ENCODE assay signal across 7 cellular contexts in the genomic region with DNA sequence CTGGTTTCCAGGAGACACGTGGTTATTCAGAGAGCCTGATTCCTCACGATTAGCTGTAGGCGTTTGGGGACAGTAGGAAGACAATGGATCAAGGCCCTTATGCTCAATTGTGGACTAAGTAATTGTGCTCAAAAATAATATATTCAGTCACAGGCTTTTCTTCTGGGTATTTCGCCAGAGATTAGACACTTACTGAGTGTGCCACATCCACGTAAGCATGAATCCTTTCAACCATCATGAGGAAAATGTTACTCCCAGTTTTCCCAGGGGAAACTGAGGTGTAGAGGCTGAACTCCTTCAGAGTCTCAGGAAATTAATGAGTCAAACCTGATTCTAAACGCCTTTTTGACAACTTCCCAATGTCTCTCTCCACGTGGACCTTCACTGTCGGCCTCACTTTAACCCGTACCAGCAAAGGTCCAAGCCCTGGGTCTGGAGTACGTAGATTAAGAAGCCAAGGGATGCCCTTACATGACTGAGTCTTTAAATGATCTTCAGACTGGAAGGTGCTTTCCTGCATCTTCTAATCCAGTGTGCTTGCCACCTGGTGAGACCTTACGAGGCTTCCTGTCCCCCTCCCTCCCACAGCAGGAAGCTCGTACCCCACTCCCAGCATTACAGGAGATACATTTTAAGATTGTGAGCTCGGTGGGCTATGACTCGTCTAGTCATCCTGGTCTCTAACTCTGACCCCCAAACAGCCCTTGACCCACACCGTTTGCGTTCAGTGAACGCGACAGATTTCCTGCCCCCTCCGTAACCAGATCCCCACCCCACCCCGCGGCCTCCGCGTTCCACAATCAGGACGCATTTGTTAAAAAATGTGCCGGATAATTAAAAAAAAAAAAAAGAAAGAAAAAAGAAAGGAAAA. TPM values are rescaled to one million over a fixed set of nuclear protein-coding genes. Genes with fewer than 3 reads are reported as not detected.
DNase-seq lines count a peak whose midpoint lies in the region; ATAC-seq and TF ChIP-seq lines count a peak whose summit lies in the region.

No MANE protein-coding gene starts in this region.

- H3K36me3 ChIP-seq in RWPE2 (ENCODE audit: low read depth) (peaks cover 43% of the 10 kb centered on the region), left lung (peaks cover 0 to 5% of the 10 kb centered on the region in 2 donors)

- H3K27ac Mint-ChIP-seq in stimulated activated memory B cell treated with anti-CD40 and anti-IgM and Interleukin-4, amounts not matched to agents 10 μg/mL and 1 μg/mL and 100 μg/mL, for 72 hours, result peak overlapping the region; percentile 92

- peak overlapping the region; percentile 99 for H3K27ac ChIP-seq in RWPE2 (ENCODE audit: poor library complexity, severe bottlenecking)
- peak overlapping the region; percentile 98 to 99 for H3K27ac ChIP-seq in left lung

- in situ Hi-C loops in astrocyte of the spinal cord (cut with HindIII; ENCODE audit: low sequenced_read_pairs), result no loop called here

- no peaks in the 10 kb centered on the region for H3K27me3 Mint-ChIP-seq in stimulated activated memory B cell treated with anti-CD40 and anti-IgM and Interleukin-4, amounts not matched to agents 10 μg/mL and 1 μg/mL and 100 μg/mL, for 72 hours

- H3K36me3 Mint-ChIP-seq in stimulated activated memory B cell treated with anti-CD40 and anti-IgM and Interleukin-4, amounts not matched to agents 10 μg/mL and 1 μg/mL and 100 μg/mL, for 72 hours, result peaks cover 29% of the 10 kb centered on the region

- no peaks in the 10 kb centered on the region for H3K9me3 Mint-ChIP-seq in stimulated activated memory B cell treated with anti-CD40 and anti-IgM and Interleukin-4, amounts not matched to agents 10 μg/mL and 1 μg/mL and 100 μg/mL, for 72 hours

- H3K9me3 ChIP-seq in RWPE2 (ENCODE audit: severe bottlenecking) (no peaks in the 10 kb centered on the region), left lung (no peaks in the 10 kb centered on the region)

- ATAC-seq in RWPE2 (ENCODE audit: low read depth) (no peak), left lung (no peak), GM18873 (IDR thresholded peaks at IDR 0.05; ENCODE audit: low FRiP score, unreplicated experiment) (no peak)
- no peak for ATAC-seq in stimulated activated memory B cell treated with anti-CD40 and anti-IgM and Interleukin-4, amounts not matched to agents 10 μg/mL and 1 μg/mL and 100 μg/mL, for 72 hours

- peaks cover 59% of the 10 kb centered on the region for H3K4me1 Mint-ChIP-seq in stimulated activated memory B cell treated with anti-CD40 and anti-IgM and Interleukin-4, amounts not matched to agents 10 μg/mL and 1 μg/mL and 100 μg/mL, for 72 hours

- H3K4me3 Mint-ChIP-seq in stimulated activated memory B cell treated with anti-CD40 and anti-IgM and Interleukin-4, amounts not matched to agents 10 μg/mL and 1 μg/mL and 100 μg/mL, for 72 hours, result peak overlapping the region; percentile 94

- H3K27me3 ChIP-seq in RWPE2 (ENCODE audit: insufficient read depth, poor library complexity, severe bottlenecking), result no peaks in the 10 kb centered on the region
- no peaks in the 10 kb centered on the region for H3K27me3 ChIP-seq in left lung

- intact Hi-C loops in left lung (cut with DNase I), result no loop called here

- peak overlapping the region; percentile 81 for H3K4me3 ChIP-seq in RWPE2 (ENCODE audit: severe bottlenecking)
- H3K4me3 ChIP-seq in astrocyte of the spinal cord (ENCODE audit: low read depth, low read length), result peak overlapping the region; percentile 93
- H3K4me3 ChIP-seq in left lung, result peak overlapping the region; percentile 92 to 99

- peaks cover 38% of the 10 kb centered on the region for H3K4me1 ChIP-seq in RWPE2 (ENCODE audit: insufficient read depth, poor library complexity, severe bottlenecking)
- peaks cover 37 to 72% of the 10 kb centered on the region in 2 donors for H3K4me1 ChIP-seq in left lung

- no peak for TF ChIP-seq CTCF in RWPE2 (IDR thresholded peaks at IDR 0.05; ENCODE audit: poor library complexity, severe bottlenecking)
- no peak for TF ChIP-seq CTCF in astrocyte of the spinal cord (IDR thresholded peaks at IDR 0.05; ENCODE audit: low read depth, low read length)
- no peak for TF ChIP-seq CTCF in left lung (IDR thresholded peaks at IDR 0.05)

- DNase-seq in GM19238 (ENCODE audit: insufficient read length, low spot score) (peak; percentile 21), RWPE2 (ENCODE audit: low spot score) (no peak), astrocyte of the spinal cord (ENCODE audit: low read depth, low spot score) (no peak), left lung (no peak), NCI-H1930 (lab: John Stamatoyannopoulos, UW) (no peak)

RNA-seq across cellular contexts. Expression of a gene that starts 1.7 kb away (rescaled TPM):
- total RNA-seq in left lung, result 100 to 1,000 TPM; 596 to 991 TPM

RNA-seq across cellular contexts. Expression of a gene that starts 31.7 kb away (rescaled TPM):
- total RNA-seq in left lung, result 10 to 100 TPM; 20.7 to 36.1 TPM

RNA-seq across cellular contexts. Expression of a gene that starts 43.0 kb away (rescaled TPM):
- total RNA-seq in left lung, result 10 to 100 TPM; 60.5 to 64.5 TPM
